1 cellular context compared by ENCODE assay signal in the genomic region with DNA sequence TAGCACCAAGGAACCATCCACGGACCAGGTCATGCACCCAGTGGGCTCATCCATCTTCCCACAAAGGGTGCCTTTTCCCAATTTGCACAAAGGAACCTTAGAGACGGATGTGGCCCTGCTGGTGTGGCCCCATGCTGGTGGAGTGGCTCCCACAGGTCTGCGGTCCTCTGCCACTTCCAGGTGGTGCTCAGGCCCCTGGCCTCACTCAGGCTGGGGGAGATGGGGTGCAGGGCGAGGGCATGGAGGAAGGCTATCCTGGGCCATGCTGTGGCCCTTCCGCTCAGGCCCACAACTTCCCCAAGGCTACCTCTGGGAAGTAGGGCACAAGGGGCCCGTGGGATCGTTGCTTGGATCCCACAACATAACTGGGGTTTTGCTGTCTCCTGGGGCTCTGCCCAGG.
TF ChIP-seq lines count a peak whose summit lies in the region.

No MANE protein-coding gene starts in this region.

TF ChIP-seq in H1, 55 proteins besides CTCF, POLR2A, EP300 and RAD21:
- TF ChIP-seq CTBP2 (IDR thresholded peaks at IDR 0.05; ENCODE audit: borderline replicate concordance, insufficient read depth, insufficient read length, low read length) (no peak), GABPA (IDR thresholded peaks at IDR 0.05; ENCODE audit: borderline replicate concordance, insufficient read depth, low read length) (no peak), SAP30 (IDR thresholded peaks at IDR 0.05; ENCODE audit: insufficient read depth, insufficient replicate concordance, low read length) (no peak), BRCA1 (IDR thresholded peaks at IDR 0.05; ENCODE audit: low read depth, low read length) (no peak), BCL11A (IDR thresholded peaks at IDR 0.05; ENCODE audit: low read depth in 2 of 2, low read length in 2 of 2) (no peak), NANOG (IDR thresholded peaks at IDR 0.05; ENCODE audit: insufficient read depth, low read depth, low read length, poor library complexity, severe bottlenecking) (no peak), ZNF274 (IDR thresholded peaks at IDR 0.05; ENCODE audit: borderline replicate concordance, extremely low read depth, low read length) (no peak), CBX8 (IDR thresholded peaks at IDR 0.05; ENCODE audit: borderline replicate concordance, low read depth, low read length) (no peak)
- TF ChIP-seq, protein P1, sequence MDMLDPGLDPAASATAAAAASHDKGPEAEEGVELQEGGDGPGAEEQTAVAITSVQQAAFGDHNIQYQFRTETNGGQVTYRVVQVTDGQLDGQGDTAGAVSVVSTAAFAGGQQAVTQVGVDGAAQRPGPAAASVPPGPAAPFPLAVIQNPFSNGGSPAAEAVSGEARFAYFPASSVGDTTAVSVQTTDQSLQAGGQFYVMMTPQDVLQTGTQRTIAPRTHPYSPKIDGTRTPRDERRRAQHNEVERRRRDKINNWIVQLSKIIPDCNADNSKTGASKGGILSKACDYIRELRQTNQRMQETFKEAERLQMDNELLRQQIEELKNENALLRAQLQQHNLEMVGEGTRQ (IDR thresholded peaks at IDR 0.05; ENCODE audit: low read length) = no peak
- TF ChIP-seq, protein P2, sequence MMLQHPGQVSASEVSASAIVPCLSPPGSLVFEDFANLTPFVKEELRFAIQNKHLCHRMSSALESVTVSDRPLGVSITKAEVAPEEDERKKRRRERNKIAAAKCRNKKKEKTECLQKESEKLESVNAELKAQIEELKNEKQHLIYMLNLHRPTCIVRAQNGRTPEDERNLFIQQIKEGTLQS (IDR thresholded peaks at IDR 0.05; ENCODE audit: insufficient read depth, low read depth, low read length) = no peak
TF ChIP-seq in H1: peak in this region for 0.
